ENCODE assay signal across 8 cellular contexts in genomic region chr12:28191690-28192089, GRCh38. TPM values are rescaled to one million over a fixed set of nuclear protein-coding genes. Genes with fewer than 3 reads are reported as not detected.
DNase-seq lines count a peak whose midpoint lies in the region; ATAC-seq and TF ChIP-seq lines count a peak whose summit lies in the region.

No MANE protein-coding gene starts in this region.

- no peaks in the 10 kb centered on the region for H3K27me3 Mint-ChIP-seq in activated T-helper 17 cell treated with anti-CD3 and anti-CD28 coated beads, Interleukin-2, amount 50 U/mL, for 72 hours

- peak overlapping the region; percentile 87 for H3K4me3 ChIP-seq in AG10803 (ENCODE audit: low read length)
- peak overlapping the region; percentile 90 for H3K4me3 ChIP-seq in HUES48 (ENCODE audit: low read depth, low read length)
- peak overlapping the region; percentile 81 for H3K4me3 ChIP-seq in right cardiac atrium (ENCODE audit: low read length)

- H3K27ac Mint-ChIP-seq in activated T-helper 17 cell treated with anti-CD3 and anti-CD28 coated beads, Interleukin-2, amount 50 U/mL, for 72 hours = peak overlapping the region; percentile 96
- H3K27ac Mint-ChIP-seq in stimulated activated effector memory CD8-positive, alpha-beta T cell treated with anti-CD3 and anti-CD28 coated beads, Interleukin-12 subunit alpha, Interleukin-12 subunit beta, amount 100 ng/mL, for 72 hours = peak overlapping the region; percentile 99

- peak overlapping the region; percentile 90 for H3K4me3 Mint-ChIP-seq in activated T-helper 17 cell treated with anti-CD3 and anti-CD28 coated beads, Interleukin-2, amount 50 U/mL, for 72 hours
- peak overlapping the region; percentile 89 for H3K4me3 Mint-ChIP-seq in stimulated activated effector memory CD8-positive, alpha-beta T cell treated with anti-CD3 and anti-CD28 coated beads, Interleukin-12 subunit alpha, Interleukin-12 subunit beta, amount 100 ng/mL, for 72 hours

- intact Hi-C loops in right cardiac atrium (cut with DNase I) (no loop called here), posterior cingulate gyrus (cut with DNase I) (no loop called here)

- no peak overlapping the region for H3K27ac ChIP-seq in HUES48 (ENCODE audit: low read depth, low read length)
- peak overlapping the region; percentile 82 for H3K27ac ChIP-seq in right cardiac atrium (ENCODE audit: low read length)

- no peak overlapping the region for H3K9ac ChIP-seq in HUES48 (ENCODE audit: low read depth, low read length)

- H3K4me1 ChIP-seq in HUES48 (ENCODE audit: control insufficient read depth, insufficient read depth, low read length) (peaks cover 10% of the 10 kb centered on the region; the same call in 1 of the 2 replicates), right cardiac atrium (ENCODE audit: control insufficient read depth, insufficient read depth, low read length) (no peaks in the 10 kb centered on the region)

- no peaks in the 10 kb centered on the region for H3K36me3 ChIP-seq in HUES48 (ENCODE audit: control insufficient read depth, insufficient read depth, low read length)

- H3K9me3 Mint-ChIP-seq in activated T-helper 17 cell treated with anti-CD3 and anti-CD28 coated beads, Interleukin-2, amount 50 U/mL, for 72 hours = no peaks in the 10 kb centered on the region
- peaks cover 3% of the 10 kb centered on the region for H3K9me3 Mint-ChIP-seq in stimulated activated effector memory CD8-positive, alpha-beta T cell treated with anti-CD3 and anti-CD28 coated beads, Interleukin-12 subunit alpha, Interleukin-12 subunit beta, amount 100 ng/mL, for 72 hours

- H3K4me1 Mint-ChIP-seq in activated T-helper 17 cell treated with anti-CD3 and anti-CD28 coated beads, Interleukin-2, amount 50 U/mL, for 72 hours = peaks cover 22% of the 10 kb centered on the region
- peaks cover 50% of the 10 kb centered on the region for H3K4me1 Mint-ChIP-seq in stimulated activated effector memory CD8-positive, alpha-beta T cell treated with anti-CD3 and anti-CD28 coated beads, Interleukin-12 subunit alpha, Interleukin-12 subunit beta, amount 100 ng/mL, for 72 hours

- DNase-seq in AG10803 (ENCODE audit: low read depth) (peak; percentile 27), right cardiac atrium (no peak), posterior cingulate gyrus (no peak), activated gamma-delta T cell (lab: John Stamatoyannopoulos, UW) (no peak)
- no peak for DNase-seq in stimulated activated effector memory CD8-positive, alpha-beta T cell treated with anti-CD3 and anti-CD28 coated beads, Interleukin-12 subunit alpha, Interleukin-12 subunit beta, amount 100 ng/mL, for 72 hours (ENCODE audit: low spot score in 2 of 2)
- no peak for DNase-seq in NK-92 treated with Interleukin-12 subunit alpha and Interleukin-12 subunit beta, amount 100 ng/mL, for 24 hours (lab: John Stamatoyannopoulos, UW)

- no peak for TF ChIP-seq CTCF in AG10803 (conservative IDR thresholded peaks at IDR 0.05; ENCODE audit: low read length)

- ATAC-seq in activated T-helper 17 cell treated with anti-CD3 and anti-CD28 coated beads, Interleukin-2, amount 50 U/mL, for 72 hours (replicated peaks) = no peak
- no peak for ATAC-seq in right cardiac atrium
- ATAC-seq in stimulated activated effector memory CD8-positive, alpha-beta T cell treated with anti-CD3 and anti-CD28 coated beads, Interleukin-12 subunit alpha, Interleukin-12 subunit beta, amount 100 ng/mL, for 72 hours = no peak

- 65% methylated on average over 3 of the region's 3 CpGs for WGBS in right cardiac atrium

- no peaks in the 10 kb centered on the region; the same call in 1 of the 2 replicates for H3K9me3 ChIP-seq in HUES48 (ENCODE audit: control insufficient read depth, insufficient read depth, low read length)
- H3K9me3 ChIP-seq in right cardiac atrium (ENCODE audit: control insufficient read depth, low read length) = no peaks in the 10 kb centered on the region

- peaks cover 18% of the 10 kb centered on the region for H3K36me3 Mint-ChIP-seq in activated T-helper 17 cell treated with anti-CD3 and anti-CD28 coated beads, Interleukin-2, amount 50 U/mL, for 72 hours (ENCODE audit: low read depth)
- H3K36me3 Mint-ChIP-seq in stimulated activated effector memory CD8-positive, alpha-beta T cell treated with anti-CD3 and anti-CD28 coated beads, Interleukin-12 subunit alpha, Interleukin-12 subunit beta, amount 100 ng/mL, for 72 hours = peaks cover 18% of the 10 kb centered on the region

- H3K27me3 ChIP-seq in HUES48 (ENCODE audit: control insufficient read depth, insufficient read depth, low read length) (no peaks in the 10 kb centered on the region), right cardiac atrium (ENCODE audit: control insufficient read depth, insufficient read depth) (no peaks in the 10 kb centered on the region)

RNA-seq across cellular contexts. Expression of gene CCDC91, which starts 1.4 kb away (rescaled TPM):
- 10 to 100 TPM; 21.4 to 27.4 TPM for total RNA-seq in activated T-helper 17 cell treated with anti-CD3 and anti-CD28 coated beads, Interleukin-2, amount 50 U/mL, for 72 hours
- 10 to 100 TPM; 41.3 to 50.3 (median 45.5) TPM for total RNA-seq in right cardiac atrium
- polyA plus RNA-seq in right cardiac atrium = 26.8 TPM
